Comparison of ENCODE assay signal across 1 cellular context in genomic region chr9:135468866-135469521, GRCh38.
TF ChIP-seq lines count a peak whose summit lies in the region.

No MANE protein-coding gene starts in this region.

TF ChIP-seq in HepG2, 621 proteins besides CTCF, POLR2A, EP300 and RAD21:
- TF ChIP-seq MZF1 (CRISPR knock-in tag; IDR thresholded peaks at IDR 0.05; ENCODE audit: borderline replicate concordance) (no peak), DBP (CRISPR knock-in tag; IDR thresholded peaks at IDR 0.05; ENCODE audit: not compliant biosample characterization) (no peak), ZNF383 (CRISPR knock-in tag; IDR thresholded peaks at IDR 0.05; ENCODE audit: borderline replicate concordance) (no peak), ZNF432 (CRISPR knock-in tag; IDR thresholded peaks at IDR 0.05; ENCODE audit: borderline replicate concordance) (no peak), BATF2 (CRISPR knock-in tag; IDR thresholded peaks at IDR 0.05) (no peak), FOSL2 (CRISPR knock-in tag; IDR thresholded peaks at IDR 0.05) (peak; percentile 36), MAFK (conservative IDR thresholded peaks at IDR 0.05 in 1 of 2, IDR thresholded peaks at IDR 0.05 in 1 of 2; ENCODE audit: low read length in 2 of 2) (peak in 1 of 2 experiments; percentile 13; a peak in 1 of 4 replicates)
